In the genomic region with DNA sequence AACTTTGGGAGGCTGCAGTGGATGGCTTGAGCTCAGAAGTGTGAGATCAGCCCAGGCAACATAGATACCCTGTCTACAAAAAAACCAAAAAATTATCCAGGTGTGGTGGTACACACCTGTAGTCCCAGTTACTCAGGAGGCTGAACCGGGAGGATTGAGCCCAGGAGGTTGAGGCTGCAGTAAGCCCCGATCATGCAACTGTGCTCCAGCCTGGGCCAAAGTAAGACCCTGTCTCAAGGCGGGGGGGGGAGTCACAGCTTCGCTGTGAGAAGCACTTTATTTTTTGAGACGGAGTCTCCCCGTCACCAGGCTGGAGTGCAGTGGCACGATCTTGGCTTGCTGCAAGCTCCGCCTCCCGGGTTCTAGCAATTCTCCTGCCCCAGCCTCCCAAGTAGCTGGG, we compare ENCODE assay signal across 23 cellular contexts. TPM values are rescaled to one million over a fixed set of nuclear protein-coding genes. Genes with fewer than 3 reads are reported as not detected.
DNase-seq lines count a peak whose midpoint lies in the region; ATAC-seq and TF ChIP-seq lines count a peak whose summit lies in the region.
"Had no signal": no experiment of that assay in that cellular context is flagged by ENCODE, and none has a peak within 500 bp of the region (broad histone marks: within the 10 kb centered on the region; RNA-seq: fewer than 3 reads in every experiment).

No MANE protein-coding gene starts in this region.

- peaks cover 22% of the 10 kb centered on the region for H3K4me1 ChIP-seq in cardiac muscle cell (ENCODE audit: low read depth)
- H3K4me1 ChIP-seq in heart right ventricle = peaks cover 5 to 38% (median 25%) of the 10 kb centered on the region in 9 donors
- H3K4me1 ChIP-seq: psoas muscle, SJSA1 had no signal

- TF ChIP-seq CTCF in cardiac muscle cell (IDR thresholded peaks at IDR 0.05; ENCODE audit: low read depth, low read length) (no peak), heart right ventricle (IDR thresholded peaks at IDR 0.05) (no peak), type B pancreatic cell (conservative IDR thresholded peaks at IDR 0.05) (no peak)

- peaks cover 0 to 8% (median 0%) of the 10 kb centered on the region in 3 donors for H3K9me3 Mint-ChIP-seq in IgD-negative memory B cell
- H3K9me3 Mint-ChIP-seq in central memory CD8-positive, alpha-beta T cell = no peaks in the 10 kb centered on the region
- no peaks in the 10 kb centered on the region for H3K9me3 Mint-ChIP-seq in stimulated activated effector memory CD8-positive, alpha-beta T cell treated with anti-CD3 and anti-CD28 coated beads, Interleukin-12 subunit alpha, Interleukin-12 subunit beta, amount 100 ng/mL, for 72 hours
- no peaks in the 10 kb centered on the region for H3K9me3 Mint-ChIP-seq in type B pancreatic cell
- H3K9me3 Mint-ChIP-seq: neural crest cell; stimulated activated naive CD8-positive, alpha-beta T cell treated with anti-CD3 and anti-CD28 coated beads, Interleukin-15, amount 100 ng/mL, for 72 hours had no signal

- ATAC-seq in heart right ventricle = no peak
- no peak for ATAC-seq in central memory CD8-positive, alpha-beta T cell (replicated peaks; ENCODE audit: extremely low read depth, poor library complexity, severe bottlenecking)
- no peak for ATAC-seq in stimulated activated effector memory CD8-positive, alpha-beta T cell treated with anti-CD3 and anti-CD28 coated beads, Interleukin-12 subunit alpha, Interleukin-12 subunit beta, amount 100 ng/mL, for 72 hours
- ATAC-seq: left colon; psoas muscle; stimulated activated naive CD8-positive, alpha-beta T cell treated with anti-CD3 and anti-CD28 coated beads, Interleukin-15, amount 100 ng/mL, for 72 hours had no signal

- H3K27ac Mint-ChIP-seq in IgD-negative memory B cell = peak overlapping the region; percentile 88 to 99 (median 99)
- peak overlapping the region; percentile 19 for H3K27ac Mint-ChIP-seq in central memory CD8-positive, alpha-beta T cell (ENCODE audit: low read depth)
- H3K27ac Mint-ChIP-seq in stimulated activated effector memory CD8-positive, alpha-beta T cell treated with anti-CD3 and anti-CD28 coated beads, Interleukin-12 subunit alpha, Interleukin-12 subunit beta, amount 100 ng/mL, for 72 hours = peak overlapping the region; percentile 94
- H3K27ac Mint-ChIP-seq in type B pancreatic cell = no peak overlapping the region

- intact Hi-C loops in heart right ventricle (cut with DNase I) = no loop called here

- no peaks in the 10 kb centered on the region for H3K27me3 ChIP-seq in cardiac muscle cell
- H3K27me3 ChIP-seq in heart right ventricle = no peaks in the 10 kb centered on the region
- H3K27me3 ChIP-seq: SJSA1, tibial nerve had no signal

- H3K4me3 ChIP-seq in cardiac muscle cell (no peak overlapping the region), heart right ventricle (no peak overlapping the region)
- H3K4me3 ChIP-seq: psoas muscle, SJSA1, tibial nerve had no signal

- H3K9me3 ChIP-seq in cardiac muscle cell (ENCODE audit: low read depth) = no peaks in the 10 kb centered on the region
- H3K9me3 ChIP-seq in heart right ventricle = no peaks in the 10 kb centered on the region
- H3K9me3 ChIP-seq: psoas muscle, SJSA1, tibial nerve had no signal

- peak overlapping the region; percentile 92 for H3K27ac ChIP-seq in cardiac muscle cell
- H3K27ac ChIP-seq in heart right ventricle = no peak overlapping the region
- H3K27ac ChIP-seq: psoas muscle, SJSA1, tibial nerve, VCaP had no signal

- no peaks in the 10 kb centered on the region for H3K27me3 Mint-ChIP-seq in IgD-negative memory B cell
- H3K27me3 Mint-ChIP-seq in central memory CD8-positive, alpha-beta T cell = no peaks in the 10 kb centered on the region
- no peaks in the 10 kb centered on the region for H3K27me3 Mint-ChIP-seq in type B pancreatic cell
- H3K27me3 Mint-ChIP-seq: stimulated activated naive CD8-positive, alpha-beta T cell treated with anti-CD3 and anti-CD28 coated beads, Interleukin-15, amount 100 ng/mL, for 72 hours had no signal

- WGBS in heart right ventricle, 2 donors = 97% methylated on average over 9 of the region's 9 CpGs

- H3K36me3 ChIP-seq in cardiac muscle cell = peaks cover 45% of the 10 kb centered on the region
- peaks cover 0 to 81% (median 49%) of the 10 kb centered on the region in 9 donors for H3K36me3 ChIP-seq in heart right ventricle

- H3K4me1 Mint-ChIP-seq in IgD-negative memory B cell (peaks cover 3 to 24% (median 6%) of the 10 kb centered on the region in 3 donors), type B pancreatic cell (ENCODE audit: unreplicated experiment) (peaks cover 34% of the 10 kb centered on the region)
- H3K4me1 Mint-ChIP-seq in central memory CD8-positive, alpha-beta T cell = peaks cover 17% of the 10 kb centered on the region
- peaks cover 27% of the 10 kb centered on the region for H3K4me1 Mint-ChIP-seq in stimulated activated effector memory CD8-positive, alpha-beta T cell treated with anti-CD3 and anti-CD28 coated beads, Interleukin-12 subunit alpha, Interleukin-12 subunit beta, amount 100 ng/mL, for 72 hours
- H3K4me1 Mint-ChIP-seq: neural crest cell had no signal

- H3K4me3 Mint-ChIP-seq in IgD-negative memory B cell (peak overlapping the region in 3 of 4 donors; percentile 77 to 82 (median 77)), type B pancreatic cell (no peak overlapping the region)
- peak overlapping the region; percentile 6 for H3K4me3 Mint-ChIP-seq in central memory CD8-positive, alpha-beta T cell
- no peak overlapping the region for H3K4me3 Mint-ChIP-seq in stimulated activated effector memory CD8-positive, alpha-beta T cell treated with anti-CD3 and anti-CD28 coated beads, Interleukin-12 subunit alpha, Interleukin-12 subunit beta, amount 100 ng/mL, for 72 hours
- H3K4me3 Mint-ChIP-seq: neural crest cell; stimulated activated naive CD8-positive, alpha-beta T cell treated with anti-CD3 and anti-CD28 coated beads, Interleukin-15, amount 100 ng/mL, for 72 hours had no signal

- peaks cover 19% of the 10 kb centered on the region for H3K36me3 Mint-ChIP-seq in IgD-negative memory B cell
- H3K36me3 Mint-ChIP-seq in central memory CD8-positive, alpha-beta T cell (ENCODE audit: insufficient read depth) = peaks cover 79% of the 10 kb centered on the region
- H3K36me3 Mint-ChIP-seq in stimulated activated effector memory CD8-positive, alpha-beta T cell treated with anti-CD3 and anti-CD28 coated beads, Interleukin-12 subunit alpha, Interleukin-12 subunit beta, amount 100 ng/mL, for 72 hours = peaks cover 100% of the 10 kb centered on the region
- peaks cover 28% of the 10 kb centered on the region for H3K36me3 Mint-ChIP-seq in type B pancreatic cell

- no peak for DNase-seq in cardiac muscle cell (ENCODE audit: low read depth in 1 of 2, low spot score in 1 of 2)
- DNase-seq in heart right ventricle = no peak
- DNase-seq in central memory CD8-positive, alpha-beta T cell (ENCODE audit: low spot score in 2 of 2) = no peak
- DNase-seq in stimulated activated effector memory CD8-positive, alpha-beta T cell treated with anti-CD3 and anti-CD28 coated beads, Interleukin-12 subunit alpha, Interleukin-12 subunit beta, amount 100 ng/mL, for 72 hours (ENCODE audit: low spot score in 2 of 2) = no peak
- DNase-seq in stimulated activated CD4-positive, alpha-beta T cell treated with anti-CD3 and anti-CD28 coated beads, Interleukin-4, amount 100 ng/mL, for 4 hours = no peak
- DNase-seq in cerebellar nuclear complex (lab: John Stamatoyannopoulos, UW) = no peak
- no peak for DNase-seq in type B pancreatic cell (ENCODE audit: extremely low spot score, unreplicated experiment)
- DNase-seq: activated gamma-delta T cell; aorta; CD4-positive, CD25-positive, alpha-beta regulatory T cell; Kasumi-1; midbrain; NCI-H1048; psoas muscle; stimulated activated CD4-positive, alpha-beta T cell treated with anti-CD3 and anti-CD28 coated beads, Interleukin-1b, Interleukin-23, amount 100 ng/mL, for 48 hours; stimulated activated naive CD8-positive, alpha-beta T cell treated with anti-CD3 and anti-CD28 coated beads, Interleukin-15, amount 100 ng/mL, for 72 hours; T-helper 2 cell had no signal

RNA-seq across cellular contexts. Expression of a gene that starts 54.2 kb away (rescaled TPM):
- 356 and 401 TPM in 2 replicates for total RNA-seq in cardiac muscle cell
- 375 and 448 TPM in 2 replicates for polyA plus RNA-seq in cardiac muscle cell
- total RNA-seq in heart right ventricle = 100 to 1,000 TPM; 148 to 227 (median 186) TPM
- 100 to 1,000 TPM in 1 of 2 donors, 10 to 100 TPM in 1; 90.3 to 322 TPM for polyA plus RNA-seq in heart right ventricle
- 588 TPM for polyA plus RNA-seq in IgD-negative memory B cell
- total RNA-seq in type B pancreatic cell (ENCODE audit: low replicate concordance) = 166 and 349 TPM in 2 replicates

Comparison
In these comparisons a context has a peak if more than half of its experiments do, and no peak if none do; other contexts are left out.
1. H3K4me3 Mint-ChIP-seq: peak in IgD-negative memory B cell (3 of 4) and central memory CD8-positive, alpha-beta T cell (single experiment); none in stimulated activated effector memory CD8-positive, alpha-beta T cell treated with anti-CD3 and anti-CD28 coated beads, Interleukin-12 subunit alpha, Interleukin-12 subunit beta, amount 100 ng/mL, for 72 hours (single experiment) and type B pancreatic cell (single experiment).